In genomic region chr2:105789745-105790466, GRCh38 we compare ENCODE assay signal across 8 cellular contexts. TPM values are rescaled to one million over a fixed set of nuclear protein-coding genes. Genes with fewer than 3 reads are reported as not detected.
A peak's percentile ranks its signal among the peaks of the same experiment; 100 is the strongest.
DNase-seq lines count a peak whose midpoint lies in the region; ATAC-seq and TF ChIP-seq lines count a peak whose summit lies in the region.

No MANE protein-coding gene starts in this region.

- H3K4me1 Mint-ChIP-seq in CD4-positive, alpha-beta memory T cell = peaks cover 80 to 98% (median 87%) of the 10 kb centered on the region in 4 donors

- H3K27me3 Mint-ChIP-seq in CD4-positive, alpha-beta memory T cell = no peaks in the 10 kb centered on the region

- H3K4me3 Mint-ChIP-seq in CD4-positive, alpha-beta memory T cell = peak overlapping the region; percentile 78 to 92 (median 84)

- peak overlapping the region; percentile 92 to 98 (median 96) for H3K27ac Mint-ChIP-seq in CD4-positive, alpha-beta memory T cell

- peak overlapping the region in 1 of 2 donors; percentile 25 for H3K4me3 ChIP-seq in CD4-positive, alpha-beta memory T cell (ENCODE audit: low read length in 2 of 2)
- H3K4me3 ChIP-seq in mucosa of rectum (ENCODE audit: low read length in 2 of 2) = peak overlapping the region in 1 of 2 donors; percentile 6

- H3K36me3 Mint-ChIP-seq in CD4-positive, alpha-beta memory T cell = peaks cover 11 to 23% of the 10 kb centered on the region in 2 donors

- no peaks in the 10 kb centered on the region for H3K9me3 Mint-ChIP-seq in CD4-positive, alpha-beta memory T cell

- no peaks in the 10 kb centered on the region for H3K27me3 ChIP-seq in CD4-positive, alpha-beta memory T cell (ENCODE audit: insufficient read depth, low read length)
- no peaks in the 10 kb centered on the region for H3K27me3 ChIP-seq in mucosa of rectum (ENCODE audit: control insufficient read depth in 2 of 2, insufficient read depth in 2 of 2, low read length in 2 of 2)

- no peaks in the 10 kb centered on the region for H3K9me3 ChIP-seq in CD4-positive, alpha-beta memory T cell (ENCODE audit: control insufficient read depth in 1 of 2, low read length in 2 of 2)
- no peaks in the 10 kb centered on the region for H3K9me3 ChIP-seq in mucosa of rectum (ENCODE audit: control insufficient read depth in 2 of 2, low read length in 2 of 2)

- peak; percentile 62 for ATAC-seq in HG03571 (IDR thresholded peaks at IDR 0.05; ENCODE audit: unreplicated experiment)

- peak; percentile 28 for TF ChIP-seq CTCF in GM20000 (IDR thresholded peaks at IDR 0.05; ENCODE audit: extremely low read depth, missing control alignments)

- H3K27ac ChIP-seq in CD4-positive, alpha-beta memory T cell (ENCODE audit: low read depth, low read length) = peak overlapping the region; percentile 79
- H3K27ac ChIP-seq in mucosa of rectum (ENCODE audit: low read depth in 2 of 2, low read length in 2 of 2) = peak overlapping the region; percentile 27 to 62

- H3K4me1 ChIP-seq in CD4-positive, alpha-beta memory T cell (ENCODE audit: insufficient read depth, low read length) = peaks cover 98% of the 10 kb centered on the region
- peaks cover 29 to 33% of the 10 kb centered on the region in 2 donors for H3K4me1 ChIP-seq in mucosa of rectum (ENCODE audit: control insufficient read depth in 2 of 2, insufficient read depth in 2 of 2, low read length in 2 of 2)

- POLR2A ChIA-PET in CD4-positive, alpha-beta memory T cell (lab: Charles Lee; ENCODE audit: partially characterized antibody) = interaction anchor here (0.7 to 4.4 kb wide), 17 partner anchors 9 to 307 kb away, joined by 3 to 33 read pairs (median 5); no protein-coding TSS in a partner anchor

- intact Hi-C loops in CD4-positive, alpha-beta memory T cell (cut with micrococcal nuclease) = loop anchor here (1.0 to 2.0 kb wide), 5 partner anchors 8 to 295 kb away; no protein-coding TSS in a partner anchor

- CTCF ChIA-PET in CD4-positive, alpha-beta memory T cell (lab: Charles Lee; ENCODE audit: partially characterized antibody) = interaction anchor here (0.6 to 9.8 kb wide), 23 partner anchors 9 to 792 kb away, joined by 3 to 280 read pairs (median 7); no protein-coding TSS in a partner anchor

- H3K36me3 ChIP-seq in CD4-positive, alpha-beta memory T cell (ENCODE audit: insufficient read depth, low read length) = no peaks in the 10 kb centered on the region
- H3K36me3 ChIP-seq in mucosa of rectum (ENCODE audit: control insufficient read depth in 2 of 2, insufficient read depth in 2 of 2, low read length in 2 of 2) = no peaks in the 10 kb centered on the region

- DNase-seq in CD4-positive, alpha-beta memory T cell = peak; percentile 56 to 92 (median 61)
- DNase-seq in GM20000 (ENCODE audit: low spot score) (peak; percentile 34), UCSD-AML1 (lab: John Stamatoyannopoulos, UW; ENCODE audit: unreplicated experiment) (peak; percentile 60), dedifferentiated amniotic fluid mesenchymal stem cell (ENCODE audit: extremely low spot score) (peak; percentile 26), NCI-H524 (lab: John Stamatoyannopoulos, UW) (no peak), DMS79 (lab: John Stamatoyannopoulos, UW) (no peak)

- H3K9ac ChIP-seq in mucosa of rectum (ENCODE audit: low read depth in 1 of 2, low read length in 2 of 2) = peak overlapping the region in 1 of 2 donors; percentile 27

RNA-seq across cellular contexts. Expression of gene NCK2, which starts 45.2 kb away (rescaled TPM):
- total RNA-seq in CD4-positive, alpha-beta memory T cell = 10 to 100 TPM; 98.1 to 98.6 TPM
- 10 to 100 TPM; 58.0 to 76.6 TPM for polyA plus RNA-seq in CD4-positive, alpha-beta memory T cell

Comparison
In these comparisons a context has a peak if more than half of its experiments do, and no peak if none do; other contexts are left out.
1. DNase-seq: peak in CD4-positive, alpha-beta memory T cell (5 of 5), GM20000 (single experiment), UCSD-AML1 (single experiment) and dedifferentiated amniotic fluid mesenchymal stem cell (single experiment); none in NCI-H524 (0 of 2) and DMS79 (single experiment).